8 cellular contexts compared by ENCODE assay signal in the genomic region with DNA sequence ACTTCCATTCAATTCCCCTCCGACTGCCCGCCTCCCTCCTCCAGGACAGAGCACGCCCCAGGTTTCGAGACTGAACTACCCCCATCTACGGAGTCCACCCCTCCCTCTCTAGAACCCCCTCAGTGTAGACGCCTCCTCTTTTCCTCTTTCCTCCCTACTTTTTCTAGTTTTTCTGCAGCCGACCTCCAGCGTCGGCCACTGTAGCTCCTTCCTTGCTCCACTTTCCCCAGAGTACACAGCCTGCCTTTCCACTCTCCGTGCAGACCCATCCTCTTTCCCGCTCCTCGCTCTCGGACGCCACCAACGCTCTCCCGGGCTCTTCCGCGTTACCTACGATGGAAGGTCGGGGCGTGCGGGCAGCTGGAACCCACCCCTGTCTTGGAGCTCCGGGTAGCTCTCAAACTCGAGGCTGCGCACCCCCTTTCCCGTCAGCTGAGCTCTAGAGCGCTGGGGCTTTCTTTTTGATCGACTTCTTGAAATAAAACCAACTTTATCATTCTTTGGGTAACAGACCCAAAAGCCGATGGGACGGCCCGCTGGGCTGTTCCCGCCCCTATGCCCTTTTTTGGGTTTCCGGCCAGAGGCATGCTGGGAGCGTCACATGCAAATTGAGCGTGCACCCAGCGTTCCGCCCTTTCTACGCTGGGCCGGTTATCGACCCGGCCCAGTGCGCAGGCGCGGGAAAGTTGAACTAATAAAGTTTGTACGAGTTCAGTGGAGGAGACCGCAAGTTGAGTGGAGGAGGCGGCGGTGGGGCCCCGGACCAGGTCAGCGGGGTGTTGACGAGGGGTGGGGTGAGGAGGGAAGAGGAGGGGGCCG. TPM values are rescaled to one million over a fixed set of nuclear protein-coding genes. Genes with fewer than 3 reads are reported as not detected.
A peak's percentile ranks its signal among the peaks of the same experiment; 100 is the strongest.
DNase-seq lines count a peak whose midpoint lies in the region; ATAC-seq, FAIRE-seq and TF ChIP-seq lines count a peak whose summit lies in the region.

Gene BCL2L12, plus strand, starts transcription at position 633 of the 819 bp plus-strand sequence. CDS start 760 bp downstream, outside the sequence.
A gene with protein sequence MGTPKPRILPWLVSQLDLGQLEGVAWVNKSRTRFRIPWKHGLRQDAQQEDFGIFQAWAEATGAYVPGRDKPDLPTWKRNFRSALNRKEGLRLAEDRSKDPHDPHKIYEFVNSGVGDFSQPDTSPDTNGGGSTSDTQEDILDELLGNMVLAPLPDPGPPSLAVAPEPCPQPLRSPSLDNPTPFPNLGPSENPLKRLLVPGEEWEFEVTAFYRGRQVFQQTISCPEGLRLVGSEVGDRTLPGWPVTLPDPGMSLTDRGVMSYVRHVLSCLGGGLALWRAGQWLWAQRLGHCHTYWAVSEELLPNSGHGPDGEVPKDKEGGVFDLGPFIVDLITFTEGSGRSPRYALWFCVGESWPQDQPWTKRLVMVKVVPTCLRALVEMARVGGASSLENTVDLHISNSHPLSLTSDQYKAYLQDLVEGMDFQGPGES (minus strand): TSS at position 557 of the 819 bp plus-strand sequence. CDS start 1,019 bp downstream, outside the sequence.

- DNase-seq in AG04449 (ENCODE audit: low read depth, low spot score) (peak; percentile 68), NCI-H345 (lab: John Stamatoyannopoulos, UW) (peak; percentile 86), WTC11 (ENCODE audit: low spot score) (peak; percentile 97), bronchial epithelial cell (ENCODE audit: low read depth) (peak; percentile 90), iPS-NIHi7 (ENCODE audit: extremely low spot score) (peak; percentile 92), small intestine (peak; percentile 98)

- peak within 1 kb of the TSS; percentile 98 for H3K4me3 Mint-ChIP-seq in WTC11

- H3K27me3 ChIP-seq in bronchial epithelial cell (ENCODE audit: control insufficient read depth, insufficient read depth, low read length) (no peaks in the 10 kb centered on the region), small intestine (ENCODE audit: control insufficient read depth in 2 of 2, insufficient read depth in 2 of 2, low read length in 2 of 2) (no peaks in the 10 kb centered on the region)

- H3K36me3 Mint-ChIP-seq in WTC11, result peaks cover 41% of the 10 kb centered on the region

- TF ChIP-seq CTCF in AG04449 (IDR thresholded peaks at IDR 0.05; ENCODE audit: insufficient read depth, low read length, missing control alignments), result peak; percentile 4
- no peak for TF ChIP-seq CTCF in WTC11 (IDR thresholded peaks at IDR 0.05)
- TF ChIP-seq CTCF in bronchial epithelial cell (IDR thresholded peaks at IDR 0.05; ENCODE audit: insufficient read depth, low read length, severe bottlenecking), result no peak

- ATAC-seq in GM18873 (IDR thresholded peaks at IDR 0.05; ENCODE audit: low FRiP score, unreplicated experiment) (peak; percentile 71), HG03135 (IDR thresholded peaks at IDR 0.05; ENCODE audit: unreplicated experiment) (peak; percentile 68), WTC11 (peak; percentile 70)

- H3K4me1 Mint-ChIP-seq in WTC11, result peaks cover 12% of the 10 kb centered on the region

- no peaks in the 10 kb centered on the region; the same call in 1 of the 2 replicates for H3K27me3 Mint-ChIP-seq in WTC11 (ENCODE audit: low read depth)

- H3K27ac ChIP-seq in small intestine (ENCODE audit: low read depth in 1 of 2, low read length in 1 of 2), result peak within 1 kb of the TSS; percentile 85 to 88

- peak within 1 kb of the TSS; percentile 98 for H3K27ac Mint-ChIP-seq in WTC11

- H3K4me3 ChIP-seq in AG04449 (ENCODE audit: low read depth, low read length), result peak within 1 kb of the TSS; percentile 96
- H3K4me3 ChIP-seq in bronchial epithelial cell (ENCODE audit: low read depth, low read length), result peak within 1 kb of the TSS; percentile 68
- peak within 1 kb of the TSS; percentile 64 to 79 for H3K4me3 ChIP-seq in small intestine (ENCODE audit: low read depth in 1 of 2, low read length in 2 of 2)

- H3K36me3 ChIP-seq in bronchial epithelial cell (ENCODE audit: control insufficient read depth, insufficient read depth, low read length) (peaks cover 18% of the 10 kb centered on the region), small intestine (ENCODE audit: control insufficient read depth in 2 of 2, insufficient read depth in 2 of 2, low read length in 2 of 2) (peaks cover 3 to 12% of the 10 kb centered on the region in 2 donors)

- 0 out of 2 replicates have a peak, but pooled peaks cover under 1% of the 10 kb centered on the region for H3K9me3 Mint-ChIP-seq in WTC11

- H3K9me3 ChIP-seq in small intestine (ENCODE audit: control insufficient read depth, low read depth), result no peaks in the 10 kb centered on the region

- POLR2A ChIA-PET in AG04449 (lab: Yijun Ruan, JAX) (interaction anchor here (1.3 to 2.1 kb wide), 5 partner anchors 10 to 75 kb away, joined by 4 to 17 read pairs (median 8); partner anchors contain the start of genes PRMT1 and SCAF1), WTC11 (lab: Charles Lee) (interaction anchor here (1.8 to 2.7 kb wide), 2 partner anchors 11 to 23 kb away, joined by 11 to 29 read pairs; partner anchors contain the start of genes PRMT1 and SCAF1)

- CTCF ChIA-PET in AG04449 (lab: Yijun Ruan, JAX) (interaction anchor here (0.9 to 5.3 kb wide), 4 partner anchors 9 to 163 kb away, joined by 3 to 48 read pairs (median 6); no protein-coding TSS in a partner anchor), WTC11 (lab: Charles Lee) (interaction anchor here (1.0 to 3.6 kb wide), 8 partner anchors 9 to 119 kb away, joined by 3 to 35 read pairs (median 10); partner anchors contain the start of genes PRMT1, RRAS and SCAF1)

- H3K4me1 ChIP-seq in small intestine (ENCODE audit: control insufficient read depth in 2 of 2, insufficient read depth in 1 of 2, low read depth in 1 of 2, low read length in 1 of 2), result peaks cover 4 to 7% of the 10 kb centered on the region in 2 donors

- 0 to 1% (median 0%) methylated on average over 51 to 52 of the region's 52 CpGs for WGBS in small intestine, 3 donors

- FAIRE-seq in bronchial epithelial cell (lab: Jason Lieb, UNC), result no peak
- FAIRE-seq in small intestine (lab: Jason Lieb, UNC), result no peak

TF ChIP-seq in WTC11, 78 proteins besides CTCF, POLR2A, EP300 and RAD21:
- TF ChIP-seq, protein P1, sequence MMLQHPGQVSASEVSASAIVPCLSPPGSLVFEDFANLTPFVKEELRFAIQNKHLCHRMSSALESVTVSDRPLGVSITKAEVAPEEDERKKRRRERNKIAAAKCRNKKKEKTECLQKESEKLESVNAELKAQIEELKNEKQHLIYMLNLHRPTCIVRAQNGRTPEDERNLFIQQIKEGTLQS (CRISPR knock-in tag; conservative IDR thresholded peaks at IDR 0.05), result no peak
- TF ChIP-seq, protein P2, sequence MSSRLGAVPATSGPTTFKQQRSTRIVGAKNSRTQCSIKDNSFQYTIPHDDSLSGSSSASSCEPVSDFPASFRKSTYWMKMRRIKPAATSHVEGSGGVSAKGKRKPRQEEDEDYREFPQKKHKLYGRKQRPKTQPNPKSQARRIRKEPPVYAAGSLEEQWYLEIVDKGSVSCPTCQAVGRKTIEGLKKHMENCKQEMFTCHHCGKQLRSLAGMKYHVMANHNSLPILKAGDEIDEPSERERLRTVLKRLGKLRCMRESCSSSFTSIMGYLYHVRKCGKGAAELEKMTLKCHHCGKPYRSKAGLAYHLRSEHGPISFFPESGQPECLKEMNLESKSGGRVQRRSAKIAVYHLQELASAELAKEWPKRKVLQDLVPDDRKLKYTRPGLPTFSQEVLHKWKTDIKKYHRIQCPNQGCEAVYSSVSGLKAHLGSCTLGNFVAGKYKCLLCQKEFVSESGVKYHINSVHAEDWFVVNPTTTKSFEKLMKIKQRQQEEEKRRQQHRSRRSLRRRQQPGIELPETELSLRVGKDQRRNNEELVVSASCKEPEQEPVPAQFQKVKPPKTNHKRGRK (CRISPR knock-in tag; IDR thresholded peaks at IDR 0.05; ENCODE audit: borderline replicate concordance), result no peak
- TF ChIP-seq TEAD1 (CRISPR knock-in tag; IDR thresholded peaks at IDR 0.05) (peak; percentile 57; the same call in 1 of the 2 replicates), SP1 (CRISPR knock-in tag; conservative IDR thresholded peaks at IDR 0.05) (peak; percentile 71)
- TF ChIP-seq, protein P3, sequence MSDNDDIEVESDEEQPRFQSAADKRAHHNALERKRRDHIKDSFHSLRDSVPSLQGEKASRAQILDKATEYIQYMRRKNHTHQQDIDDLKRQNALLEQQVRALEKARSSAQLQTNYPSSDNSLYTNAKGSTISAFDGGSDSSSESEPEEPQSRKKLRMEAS (CRISPR knock-in tag; IDR thresholded peaks at IDR 0.05), result 0 out of 2 replicates have a peak, but pooled peaks have one; percentile 38

RNA-seq across cellular contexts. Expression of gene BCL2L12, which starts in this region (rescaled TPM):
- total RNA-seq in WTC11 (2021) (139 to 146 TPM (median 140 TPM) in 3 replicates), bronchial epithelial cell (2.4 and 2.9 TPM in 2 replicates)
- polyA plus RNA-seq in small intestine, result 10 to 100 TPM; 11.2 to 36.6 (median 14.1) TPM

RNA-seq across cellular contexts. Expression of the second gene that starts in this region (rescaled TPM):
- total RNA-seq in WTC11 (2021), result 149 to 165 TPM (median 154 TPM) in 3 replicates
- 97.9 and 128 TPM in 2 replicates for total RNA-seq in bronchial epithelial cell
- polyA plus RNA-seq in small intestine, result 100 to 1,000 TPM in 2 of 3 donors, 10 to 100 TPM in 1; 98.4 to 255 (median 139) TPM

Comparison
In these comparisons a context has a peak if more than half of its experiments do, and no peak if none do; other contexts are left out.
1. Peak in every context shown above with its lines: DNase-seq, ATAC-seq, H3K4me3 ChIP-seq and H3K27ac ChIP-seq.
2. RNA of gene BCL2L12 (total RNA-seq): 139 to 146 TPM in WTC11; 2.4 to 2.9 TPM in bronchial epithelial cell; every median in the first group is over 10 times any median in the second.